20 cellular contexts compared by ENCODE assay signal in genomic region chr9:82673904-82674303, GRCh38.
DNase-seq lines count a peak whose midpoint lies in the region; ATAC-seq, FAIRE-seq and TF ChIP-seq lines count a peak whose summit lies in the region.
"Had no signal": no experiment of that assay in that cellular context is flagged by ENCODE, and none has a peak within 500 bp of the region (broad histone marks: within the 10 kb centered on the region; RNA-seq: fewer than 3 reads in every experiment).

No MANE protein-coding gene starts in this region.

- no peak for TF ChIP-seq CTCF in bronchial epithelial cell (IDR thresholded peaks at IDR 0.05; ENCODE audit: insufficient read depth, low read length, severe bottlenecking)
- TF ChIP-seq CTCF in foreskin keratinocyte (conservative IDR thresholded peaks at IDR 0.05): no peak

- H3K79me1 ChIP-seq in mesendoderm (ENCODE audit: low read length): no peaks in the 10 kb centered on the region

- H3K9me2 ChIP-seq in GM23248 (ENCODE audit: insufficient read depth): no peaks in the 10 kb centered on the region

- H4K8ac ChIP-seq in mesendoderm (ENCODE audit: low read depth, low read length): peak overlapping the region; percentile 42

- no peak overlapping the region for H3K27ac ChIP-seq in GM23248
- H3K27ac ChIP-seq in foreskin keratinocyte: no peak overlapping the region
- H3K27ac ChIP-seq in mesendoderm (ENCODE audit: low read depth, low read length): no peak overlapping the region
- H3K27ac ChIP-seq: BLaER1, C4-2B had no signal

- no peaks in the 10 kb centered on the region for H3F3A ChIP-seq in GM23248 (ENCODE audit: insufficient read depth)

- H3K56ac ChIP-seq in mesendoderm (ENCODE audit: low read length): no peak overlapping the region

- H3K4ac ChIP-seq in mesendoderm (ENCODE audit: low read depth, low read length): no peak overlapping the region

- H3K4me1 ChIP-seq in GM23248 (ENCODE audit: insufficient read depth) (no peaks in the 10 kb centered on the region), foreskin keratinocyte (no peaks in the 10 kb centered on the region), mesendoderm (ENCODE audit: control insufficient read depth, low read depth, low read length) (no peaks in the 10 kb centered on the region)
- H3K4me1 ChIP-seq: BLaER1, Caco-2 had no signal

- DNase-seq in GM23248 (peak; percentile 10), bronchial epithelial cell (ENCODE audit: low read depth) (peak; percentile 4), foreskin keratinocyte (peak; percentile 5 to 50), mesendoderm (no peak), HPDE6-E6E7 (ENCODE audit: extremely low spot score) (no peak), OCI-M1 (lab: John Stamatoyannopoulos, UW) (no peak), NCI-H526 (lab: John Stamatoyannopoulos, UW) (no peak)
- DNase-seq in activated CD4-positive, CD25-positive, alpha-beta regulatory T cell (lab: John Stamatoyannopoulos, UW): no peak
- DNase-seq: Caco-2; CD4-positive, CD25-positive, alpha-beta regulatory T cell; CD8-positive, alpha-beta T cell; DMS153; DND-41; H7; HCEC 1CT had no signal

- H3K79me2 ChIP-seq in GM23248 (ENCODE audit: insufficient read depth) (no peaks in the 10 kb centered on the region), mesendoderm (ENCODE audit: control insufficient read depth, insufficient read depth, low read length) (no peaks in the 10 kb centered on the region)

- H3K4me2 ChIP-seq in GM23248 (ENCODE audit: unreplicated experiment) (no peak overlapping the region), mesendoderm (ENCODE audit: low read length) (no peak overlapping the region)
- H3K4me2 ChIP-seq: BLaER1 had no signal

- no peak for FAIRE-seq in bronchial epithelial cell (lab: Jason Lieb, UNC)
- FAIRE-seq: G401.6, GM12892, H1 had no signal

- no peak overlapping the region for H3K9ac ChIP-seq in GM23248
- no peak overlapping the region for H3K9ac ChIP-seq in mesendoderm (ENCODE audit: low read length)
- H3K9ac ChIP-seq: BLaER1 had no signal

- 2 to 5% methylated on average over 3 of the region's 3 CpGs for WGBS in GM23248 (ENCODE audit: low coverage in 1 of 2, low lambda C conversion rate in 2 of 2, missing lambda C conversion rate in 2 of 2), 2 experiments
- no CpG with 5 or more reads among the region's 3 CpGs for WGBS in mesendoderm (ENCODE audit: extremely low coverage, insufficient coverage, low lambda C conversion rate)

- no peak overlapping the region for H2BK5ac ChIP-seq in mesendoderm (ENCODE audit: low read length)

- H3K9me3 ChIP-seq in GM23248 (ENCODE audit: low read depth): no peaks in the 10 kb centered on the region
- H3K9me3 ChIP-seq: BLaER1, Caco-2 had no signal

- no peak overlapping the region for H4K5ac ChIP-seq in mesendoderm (ENCODE audit: low read length)

- ATAC-seq in foreskin keratinocyte: no peak
- ATAC-seq: CD8-positive, alpha-beta T cell had no signal

- no peaks in the 10 kb centered on the region for H4K20me1 ChIP-seq in GM23248 (ENCODE audit: insufficient read depth)
- H4K20me1 ChIP-seq: BLaER1 had no signal

- no peak overlapping the region for H2AFZ ChIP-seq in GM23248

- no peak overlapping the region for H2BK15ac ChIP-seq in mesendoderm (replicated peaks; ENCODE audit: low read depth)

- in situ Hi-C loops in GM23248 (cut with MboI): no loop called here

- H3K23ac ChIP-seq in mesendoderm (ENCODE audit: low read length): no peak overlapping the region

- H3K4me3 ChIP-seq in GM23248: no peak overlapping the region
- H3K4me3 ChIP-seq in bronchial epithelial cell (ENCODE audit: low read depth, low read length): no peak overlapping the region
- H3K4me3 ChIP-seq in mesendoderm (ENCODE audit: low read length): no peak overlapping the region
- H3K4me3 ChIP-seq: BLaER1 had no signal

- H3K36me3 ChIP-seq in GM23248 (ENCODE audit: low read depth) (no peaks in the 10 kb centered on the region), bronchial epithelial cell (ENCODE audit: control insufficient read depth, insufficient read depth, low read length) (no peaks in the 10 kb centered on the region), mesendoderm (ENCODE audit: control insufficient read depth, insufficient read depth, low read length) (no peaks in the 10 kb centered on the region)
- H3K36me3 ChIP-seq: BLaER1 had no signal

- no peaks in the 10 kb centered on the region for H3K27me3 ChIP-seq in GM23248 (replicated peaks; ENCODE audit: insufficient read depth)
- no peaks in the 10 kb centered on the region for H3K27me3 ChIP-seq in bronchial epithelial cell (ENCODE audit: control insufficient read depth, insufficient read depth, low read length)
- no peaks in the 10 kb centered on the region for H3K27me3 ChIP-seq in foreskin keratinocyte
- H3K27me3 ChIP-seq in mesendoderm (ENCODE audit: insufficient read depth, low read length, poor library complexity): no peaks in the 10 kb centered on the region
- H3K27me3 ChIP-seq: BLaER1 had no signal

- no peak overlapping the region for H3K18ac ChIP-seq in mesendoderm (ENCODE audit: low read length)

- H2AK5ac ChIP-seq in mesendoderm (ENCODE audit: low read length): no peak overlapping the region

- no peak overlapping the region for H2BK120ac ChIP-seq in mesendoderm (ENCODE audit: low read depth, low read length)

Comparison
In these comparisons a context has a peak if more than half of its experiments do, and no peak if none do; other contexts are left out.
1. DNase-seq: peak in GM23248 (single experiment), bronchial epithelial cell (single experiment) and foreskin keratinocyte (2 of 2); none in mesendoderm (single experiment), HPDE6-E6E7 (single experiment), activated CD4-positive, CD25-positive, alpha-beta regulatory T cell (0 of 4), OCI-M1 (single experiment) and NCI-H526 (0 of 2).